In the genomic region with DNA sequence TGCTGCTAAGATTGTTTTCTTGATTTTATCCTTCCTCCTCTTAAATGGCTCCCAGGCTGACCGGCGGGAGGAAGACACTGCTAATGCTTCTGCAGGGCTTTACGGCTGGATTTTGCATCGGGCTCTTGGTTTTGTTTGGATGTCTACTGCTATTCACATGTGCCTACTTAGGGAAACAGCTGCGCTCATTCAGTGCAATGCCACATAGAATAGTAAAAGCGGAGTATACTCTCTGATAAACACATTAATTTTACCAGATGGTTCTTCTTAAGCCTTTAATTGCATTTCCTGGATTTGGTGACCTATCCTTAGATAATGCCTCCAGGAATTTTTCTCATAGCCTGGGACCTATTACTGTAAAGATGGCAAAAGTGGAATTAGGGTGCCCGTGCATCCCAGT, we compare ENCODE assay signal across 2 cellular contexts.
A peak's percentile ranks its signal among the peaks of the same experiment; 100 is the strongest.
TF ChIP-seq lines count a peak whose summit lies in the region.

No MANE protein-coding gene starts in this region.

TF ChIP-seq in IMR-90, 13 proteins besides CTCF, POLR2A, EP300 and RAD21 (continued from another document):
- TF ChIP-seq MXI1 (IDR thresholded peaks at IDR 0.05; ENCODE audit: borderline replicate concordance, low read depth, low read length) (no peak), BHLHE40 (IDR thresholded peaks at IDR 0.05; ENCODE audit: low read depth, low read length) (no peak), MAFK (IDR thresholded peaks at IDR 0.05; ENCODE audit: low read depth, low read length) (no peak), CEBPB (IDR thresholded peaks at IDR 0.05; ENCODE audit: low read depth, low read length) (no peak)
- TF ChIP-seq, protein P1, sequence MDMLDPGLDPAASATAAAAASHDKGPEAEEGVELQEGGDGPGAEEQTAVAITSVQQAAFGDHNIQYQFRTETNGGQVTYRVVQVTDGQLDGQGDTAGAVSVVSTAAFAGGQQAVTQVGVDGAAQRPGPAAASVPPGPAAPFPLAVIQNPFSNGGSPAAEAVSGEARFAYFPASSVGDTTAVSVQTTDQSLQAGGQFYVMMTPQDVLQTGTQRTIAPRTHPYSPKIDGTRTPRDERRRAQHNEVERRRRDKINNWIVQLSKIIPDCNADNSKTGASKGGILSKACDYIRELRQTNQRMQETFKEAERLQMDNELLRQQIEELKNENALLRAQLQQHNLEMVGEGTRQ (IDR thresholded peaks at IDR 0.05; ENCODE audit: low read depth, low read length), result no peak
TF ChIP-seq in IMR-90: peak in this region for 0.

TF ChIP-seq in SK-N-SH treated with all-trans-retinoic acid at 6 μM for 48 hours, 23 proteins besides CTCF, POLR2A, EP300 and RAD21 (continued from another document):
- TF ChIP-seq, protein P2, sequence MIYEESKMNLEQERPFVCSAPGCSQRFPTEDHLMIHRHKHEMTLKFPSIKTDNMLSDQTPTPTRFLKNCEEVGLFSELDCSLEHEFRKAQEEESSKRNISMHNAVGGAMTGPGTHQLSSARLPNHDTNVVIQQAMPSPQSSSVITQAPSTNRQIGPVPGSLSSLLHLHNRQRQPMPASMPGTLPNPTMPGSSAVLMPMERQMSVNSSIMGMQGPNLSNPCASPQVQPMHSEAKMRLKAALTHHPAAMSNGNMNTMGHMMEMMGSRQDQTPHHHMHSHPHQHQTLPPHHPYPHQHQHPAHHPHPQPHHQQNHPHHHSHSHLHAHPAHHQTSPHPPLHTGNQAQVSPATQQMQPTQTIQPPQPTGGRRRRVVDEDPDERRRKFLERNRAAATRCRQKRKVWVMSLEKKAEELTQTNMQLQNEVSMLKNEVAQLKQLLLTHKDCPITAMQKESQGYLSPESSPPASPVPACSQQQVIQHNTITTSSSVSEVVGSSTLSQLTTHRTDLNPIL (CRISPR knock-in tag; IDR thresholded peaks at IDR 0.05; ENCODE audit: low read depth), result no peak
- no peak for TF ChIP-seq GLIS3 (CRISPR knock-in tag; IDR thresholded peaks at IDR 0.05)
- TF ChIP-seq TOX (CRISPR knock-in tag; IDR thresholded peaks at IDR 0.05; ENCODE audit: borderline replicate concordance), result no peak
- TF ChIP-seq TCF4 (CRISPR knock-in tag; IDR thresholded peaks at IDR 0.05; ENCODE audit: borderline replicate concordance), result peak; percentile 70
- TF ChIP-seq ISL1 (CRISPR knock-in tag; IDR thresholded peaks at IDR 0.05), result peak; percentile 45
- no peak for TF ChIP-seq OSR1 (CRISPR knock-in tag; IDR thresholded peaks at IDR 0.05)
TF ChIP-seq in SK-N-SH treated with all-trans-retinoic acid at 6 μM for 48 hours: peak in this region for 3.
